In the genomic region with DNA sequence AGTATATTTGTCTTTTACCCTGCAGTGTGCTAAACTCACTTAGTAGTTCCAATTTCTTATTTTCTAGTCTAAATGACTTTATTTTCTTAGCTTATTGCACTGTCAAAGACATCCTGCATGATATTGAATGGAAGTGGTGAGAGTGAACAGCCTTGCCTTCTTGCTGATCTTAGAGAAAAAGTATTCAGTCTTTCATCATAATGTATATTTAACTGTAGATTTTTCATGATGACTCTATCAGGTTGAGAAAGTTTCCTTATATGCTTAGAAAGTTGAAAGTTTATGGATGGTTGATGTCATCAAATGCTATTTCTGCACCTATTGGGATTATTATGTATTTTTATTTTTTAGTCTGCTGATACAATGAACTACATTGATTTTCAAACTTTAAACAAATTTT, we compare ENCODE assay signal across 28 cellular contexts. TPM values are rescaled to one million over a fixed set of nuclear protein-coding genes. Genes with fewer than 3 reads are reported as not detected.
"Had no signal": no experiment of that assay in that cellular context is flagged by ENCODE, and none has a peak within 500 bp of the region (broad histone marks: within the 10 kb centered on the region; RNA-seq: fewer than 3 reads in every experiment).

No MANE protein-coding gene starts in this region.

- H3K4me3 ChIP-seq: pancreas, psoas muscle, right lobe of liver, sigmoid colon, stomach, thoracic aorta, thyroid gland, tibial nerve, upper lobe of left lung, vagina had no signal

- DNase-seq: nephron progenitor cell; nucleus accumbens; pancreas; posterior cingulate gyrus; psoas muscle; right cardiac atrium; right lobe of liver; sigmoid colon; small intestine; stimulated activated CD4-positive, alpha-beta T cell treated with anti-CD3 and anti-CD28 coated beads, Interleukin-15, amount 100 ng/mL, for 24 hours; stimulated activated CD4-positive, alpha-beta T cell treated with anti-CD3 and anti-CD28 coated beads, Interleukin-2, amount 100 ng/mL, for 24 hours; stimulated activated CD4-positive, alpha-beta T cell treated with anti-CD3 and anti-CD28 coated beads, Interleukin-2, amount 100 ng/mL, for 48 hours; stimulated activated CD4-positive, alpha-beta T cell treated with anti-CD3 and anti-CD28 coated beads, Interleukin-4, amount 100 ng/mL, for 24 hours; stimulated activated naive B cell treated with anti-CD40 and anti-IgM and Interleukin-4, amounts not matched to agents 10 μg/mL and 1 μg/mL and 100 μg/mL, for 72 hours; stimulated activated naive CD4-positive, alpha-beta T cell treated with Interleukin-2 at 50 U/mL for 16 hours; stomach; thyroid gland; trophoblast cell; upper lobe of left lung had no signal

- H3K4me1 ChIP-seq: pancreas, psoas muscle, right lobe of liver, sigmoid colon, stomach, thyroid gland, tibial nerve, upper lobe of left lung, vagina had no signal

- H3K36me3 ChIP-seq: neutrophil, pancreas, right lobe of liver, sigmoid colon, stomach, thoracic aorta, thyroid gland, tibial nerve, upper lobe of left lung, vagina had no signal

- H3K36me3 Mint-ChIP-seq: natural killer cell treated with Interleukin-12 subunit alpha and Interleukin-12 subunit beta and Interleukin-15 and Interleukin-18, amount 100 ng/mL, for 72 hours; stimulated activated effector memory CD8-positive, alpha-beta T cell treated with anti-CD3 and anti-CD28 coated beads, Interleukin-12 subunit alpha, Interleukin-12 subunit beta, amount 100 ng/mL, for 72 hours; stimulated activated naive B cell treated with anti-CD40 and anti-IgM and Interleukin-4, amounts not matched to agents 10 μg/mL and 1 μg/mL and 100 μg/mL, for 72 hours had no signal

- H3K27me3 Mint-ChIP-seq: natural killer cell treated with Interleukin-12 subunit alpha and Interleukin-12 subunit beta and Interleukin-15 and Interleukin-18, amount 100 ng/mL, for 72 hours; progenitor cell of endocrine pancreas; stimulated activated naive B cell treated with anti-CD40 and anti-IgM and Interleukin-4, amounts not matched to agents 10 μg/mL and 1 μg/mL and 100 μg/mL, for 72 hours had no signal

- H3K27ac ChIP-seq: neutrophil, pancreas, psoas muscle, right lobe of liver, sigmoid colon, stomach, thoracic aorta, thyroid gland, tibial nerve, upper lobe of left lung, vagina had no signal

- H3K27ac Mint-ChIP-seq: natural killer cell treated with Interleukin-12 subunit alpha and Interleukin-12 subunit beta and Interleukin-15 and Interleukin-18, amount 100 ng/mL, for 72 hours; nephron progenitor cell; progenitor cell of endocrine pancreas; stimulated activated effector memory CD8-positive, alpha-beta T cell treated with anti-CD3 and anti-CD28 coated beads, Interleukin-12 subunit alpha, Interleukin-12 subunit beta, amount 100 ng/mL, for 72 hours; stimulated activated naive B cell treated with anti-CD40 and anti-IgM and Interleukin-4, amounts not matched to agents 10 μg/mL and 1 μg/mL and 100 μg/mL, for 72 hours; stimulated activated naive CD8-positive, alpha-beta T cell treated with anti-CD3 and anti-CD28 coated beads, Interleukin-15, Interleukin-2, amounts not matched to agents 100 ng/mL and 50 ng/mL, for 24 hours had no signal

- H3K4me1 Mint-ChIP-seq: nephron progenitor cell; neural crest cell; stimulated activated effector memory CD8-positive, alpha-beta T cell treated with anti-CD3 and anti-CD28 coated beads, Interleukin-12 subunit alpha, Interleukin-12 subunit beta, amount 100 ng/mL, for 72 hours; stimulated activated naive B cell treated with anti-CD40 and anti-IgM and Interleukin-4, amounts not matched to agents 10 μg/mL and 1 μg/mL and 100 μg/mL, for 72 hours had no signal

- ATAC-seq: natural killer cell treated with Interleukin-12 subunit alpha and Interleukin-12 subunit beta and Interleukin-15 and Interleukin-18, amount 100 ng/mL, for 72 hours; pancreas; psoas muscle; right cardiac atrium; right lobe of liver; stimulated activated effector memory CD8-positive, alpha-beta T cell treated with anti-CD3 and anti-CD28 coated beads, Interleukin-12 subunit alpha, Interleukin-12 subunit beta, amount 100 ng/mL, for 72 hours; stimulated activated naive B cell treated with anti-CD40 and anti-IgM and Interleukin-4, amounts not matched to agents 10 μg/mL and 1 μg/mL and 100 μg/mL, for 72 hours had no signal

- H3K9me3 ChIP-seq: neutrophil, psoas muscle, right lobe of liver, sigmoid colon, stomach, thoracic aorta, thyroid gland, tibial nerve, upper lobe of left lung, vagina had no signal

- H3K4me3 Mint-ChIP-seq: natural killer cell treated with Interleukin-12 subunit alpha and Interleukin-12 subunit beta and Interleukin-15 and Interleukin-18, amount 100 ng/mL, for 72 hours; nephron progenitor cell; neural crest cell; stimulated activated effector memory CD8-positive, alpha-beta T cell treated with anti-CD3 and anti-CD28 coated beads, Interleukin-12 subunit alpha, Interleukin-12 subunit beta, amount 100 ng/mL, for 72 hours; stimulated activated naive B cell treated with anti-CD40 and anti-IgM and Interleukin-4, amounts not matched to agents 10 μg/mL and 1 μg/mL and 100 μg/mL, for 72 hours; stimulated activated naive CD8-positive, alpha-beta T cell treated with anti-CD3 and anti-CD28 coated beads, Interleukin-15, Interleukin-2, amounts not matched to agents 100 ng/mL and 50 ng/mL, for 24 hours had no signal

- H3K27me3 ChIP-seq: neutrophil, pancreas, right lobe of liver, sigmoid colon, stomach, thyroid gland, tibial nerve, upper lobe of left lung, vagina had no signal

- H3K9me3 Mint-ChIP-seq: nephron progenitor cell; stimulated activated naive CD8-positive, alpha-beta T cell treated with anti-CD3 and anti-CD28 coated beads, Interleukin-15, Interleukin-2, amounts not matched to agents 100 ng/mL and 50 ng/mL, for 24 hours had no signal

RNA-seq across cellular contexts. Expression of gene COL3A1, which starts 21.3 kb away (rescaled TPM):
- total RNA-seq: natural killer cell treated with Interleukin-12 subunit alpha and Interleukin-12 subunit beta and Interleukin-15 and Interleukin-18, amount 100 ng/mL, for 72 hours had no signal
